Comparison of ENCODE assay signal across 9 cellular contexts in the genomic region with DNA sequence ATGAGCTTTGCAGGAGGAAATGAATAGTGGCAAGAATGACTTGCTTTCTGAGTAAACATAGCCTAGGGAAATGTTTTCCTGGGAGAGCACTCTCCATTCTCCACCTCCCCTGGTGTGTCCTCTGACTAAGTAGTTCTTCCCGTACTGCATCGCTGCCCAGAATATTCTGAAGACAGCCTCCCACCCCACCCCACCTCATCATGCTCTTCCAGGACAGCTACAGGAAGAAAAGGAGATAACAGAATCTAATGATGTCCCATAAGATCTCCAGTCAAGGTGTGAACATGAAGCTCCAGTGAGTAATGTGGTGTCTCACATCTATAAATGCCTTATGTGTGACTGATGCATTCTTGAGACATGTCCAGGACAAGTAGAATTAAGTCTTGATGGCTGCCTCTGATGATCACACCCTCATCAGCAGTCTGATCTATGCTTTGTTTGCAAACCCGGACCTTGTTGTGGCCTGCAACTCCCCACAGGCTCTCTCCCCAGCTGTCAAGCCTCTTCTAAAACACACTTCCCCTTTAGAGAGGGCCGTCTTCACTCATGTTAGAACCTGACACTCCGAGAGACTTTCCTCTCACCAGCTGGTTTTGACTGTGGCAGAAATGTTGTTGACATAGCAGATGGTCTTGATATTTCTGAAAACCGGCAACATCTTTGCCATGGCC.
DNase-seq lines count a peak whose midpoint lies in the region; ATAC-seq, FAIRE-seq and TF ChIP-seq lines count a peak whose summit lies in the region.
"Had no signal": no experiment of that assay in that cellular context is flagged by ENCODE, and none has a peak within 500 bp of the region (broad histone marks: within the 10 kb centered on the region; RNA-seq: fewer than 3 reads in every experiment).

No MANE protein-coding gene starts in this region.

- TF ChIP-seq POLR2A in stomach (IDR thresholded peaks at IDR 0.05): no peak

- no peak overlapping the region for H4K91ac ChIP-seq in trophoblast cell (ENCODE audit: low read depth, low read length)

- no peak overlapping the region for H2AK5ac ChIP-seq in trophoblast cell (ENCODE audit: low read length)

- TF ChIP-seq CTCF in bronchial epithelial cell (IDR thresholded peaks at IDR 0.05; ENCODE audit: insufficient read depth, low read length, severe bottlenecking): no peak
- no peak for TF ChIP-seq CTCF in stomach (IDR thresholded peaks at IDR 0.05)

- H3K23ac ChIP-seq in trophoblast cell (ENCODE audit: low read length): no peak overlapping the region

- no peak for TF ChIP-seq EP300 in stomach (IDR thresholded peaks at IDR 0.05)

- peak; percentile 26 for DNase-seq in NAMALWA (ENCODE audit: low spot score)
- DNase-seq in bronchial epithelial cell (ENCODE audit: low read depth): peak; percentile 100
- peak; percentile 71 to 86 for DNase-seq in trophoblast cell
- no peak for DNase-seq in SK-N-DZ (ENCODE audit: low spot score)
- no peak for DNase-seq in HuH-7 (ENCODE audit: low spot score)
- no peak for DNase-seq in stomach
- DNase-seq in NCI-H510A (lab: John Stamatoyannopoulos, UW): no peak

- WGBS in trophoblast cell (ENCODE audit: extremely low coverage, insufficient coverage, insufficient read length): no CpG with 5 or more reads among the region's 6 CpGs
- WGBS in stomach, 5 donors: 28 to 46% (median 33%) methylated on average over 6 of the region's 6 CpGs

- no peak overlapping the region for H2AFZ ChIP-seq in trophoblast cell (ENCODE audit: insufficient read depth, low read length, poor library complexity)

- H3K27ac ChIP-seq in trophoblast cell (ENCODE audit: low read depth, low read length): no peak overlapping the region
- no peak overlapping the region for H3K27ac ChIP-seq in stomach

- H3K36me3 ChIP-seq in bronchial epithelial cell (ENCODE audit: control insufficient read depth, insufficient read depth, low read length): no peaks in the 10 kb centered on the region
- no peaks in the 10 kb centered on the region for H3K36me3 ChIP-seq in trophoblast cell (ENCODE audit: control insufficient read depth in 1 of 2, insufficient read depth in 2 of 2, low read length in 2 of 2)
- no peaks in the 10 kb centered on the region for H3K36me3 ChIP-seq in stomach

- H3K27me3 ChIP-seq in bronchial epithelial cell (ENCODE audit: control insufficient read depth, insufficient read depth, low read length) (no peaks in the 10 kb centered on the region), trophoblast cell (ENCODE audit: insufficient read depth, low read length) (no peaks in the 10 kb centered on the region), stomach (no peaks in the 10 kb centered on the region)

- H3K79me1 ChIP-seq in trophoblast cell (ENCODE audit: low read length): peaks cover 7% of the 10 kb centered on the region

- no peak overlapping the region for H3K9ac ChIP-seq in trophoblast cell (ENCODE audit: low read length)

- no peak overlapping the region for H4K12ac ChIP-seq in trophoblast cell (ENCODE audit: low read depth, low read length)

- FAIRE-seq in bronchial epithelial cell (lab: Jason Lieb, UNC): peak; percentile 99

- peak; percentile 58 for ATAC-seq in GM21381 (IDR thresholded peaks at IDR 0.05; ENCODE audit: unreplicated experiment)

- peaks cover 1% of the 10 kb centered on the region for H3K9me3 ChIP-seq in trophoblast cell (ENCODE audit: insufficient read depth, low read depth, low read length)
- no peaks in the 10 kb centered on the region for H3K9me3 ChIP-seq in stomach

- no peak overlapping the region for H3K4me3 ChIP-seq in bronchial epithelial cell (ENCODE audit: low read depth, low read length)
- H3K4me3 ChIP-seq in trophoblast cell (ENCODE audit: low read depth, low read length): no peak overlapping the region
- H3K4me3 ChIP-seq in stomach: no peak overlapping the region
- H3K4me3 ChIP-seq: SK-N-MC had no signal

- no peak overlapping the region for H3K4ac ChIP-seq in trophoblast cell (ENCODE audit: low read depth, low read length)

- peak overlapping the region; percentile 23 for H4K8ac ChIP-seq in trophoblast cell (ENCODE audit: low read depth, low read length)

- no peak overlapping the region for H3K18ac ChIP-seq in trophoblast cell (ENCODE audit: low read length)

- H3K14ac ChIP-seq in trophoblast cell (ENCODE audit: low read length): no peak overlapping the region

- no peaks in the 10 kb centered on the region for H3K79me2 ChIP-seq in trophoblast cell (ENCODE audit: control insufficient read depth, insufficient read depth, low read length, poor library complexity)

- intact Hi-C loops in stomach (cut with DNase I; ENCODE audit: low total_unique reads): no loop called here

- H2BK12ac ChIP-seq in trophoblast cell (ENCODE audit: low read length): peak overlapping the region; percentile 36

- H2BK120ac ChIP-seq in trophoblast cell (ENCODE audit: insufficient read depth, low read length, poor library complexity): no peak overlapping the region

- peaks cover 5 to 8% of the 10 kb centered on the region in 2 experiments for H3K4me1 ChIP-seq in trophoblast cell (ENCODE audit: control insufficient read depth in 1 of 2, insufficient read depth in 2 of 2, low read length in 2 of 2)
- peaks cover 0 to 6% (median 2%) of the 10 kb centered on the region in 4 donors for H3K4me1 ChIP-seq in stomach

- H3K4me2 ChIP-seq in trophoblast cell (ENCODE audit: low read length): no peak overlapping the region

- H2BK5ac ChIP-seq in trophoblast cell (ENCODE audit: low read depth, low read length, poor library complexity): no peak overlapping the region

Comparison
In these comparisons a context has a peak if more than half of its experiments do, and no peak if none do; other contexts are left out.
1. DNase-seq: peak in NAMALWA (single experiment), bronchial epithelial cell (single experiment) and trophoblast cell (2 of 2); none in SK-N-DZ (single experiment), HuH-7 (single experiment), stomach (single experiment) and NCI-H510A (single experiment).